11 cellular contexts compared by ENCODE assay signal in the genomic region with DNA sequence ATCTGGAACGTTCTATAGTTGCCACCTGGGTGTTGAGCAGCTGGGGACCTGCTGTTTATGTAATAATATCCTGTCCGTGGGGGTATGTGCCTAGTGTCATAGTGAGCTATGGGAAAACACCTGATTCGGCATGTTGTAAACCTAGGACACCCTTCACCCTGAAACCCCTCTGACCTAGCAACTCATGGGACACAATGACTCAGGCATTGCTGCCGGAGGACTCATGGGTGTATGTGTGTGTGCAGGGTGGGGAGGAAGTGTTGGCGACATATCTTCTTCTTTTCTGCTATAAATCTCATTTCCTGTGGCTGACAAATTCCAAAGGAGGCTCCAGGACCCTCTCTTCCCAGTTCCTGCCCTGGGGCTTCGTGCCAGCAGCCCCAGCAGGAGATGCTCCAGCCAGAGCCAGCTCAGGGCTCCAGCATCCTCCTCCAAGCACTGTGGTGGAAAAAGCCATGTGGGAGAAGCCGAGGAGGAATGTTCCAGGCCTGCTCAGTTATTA.
A peak's percentile ranks its signal among the peaks of the same experiment; 100 is the strongest.
DNase-seq lines count a peak whose midpoint lies in the region; ATAC-seq and TF ChIP-seq lines count a peak whose summit lies in the region.
"Had no signal": no experiment of that assay in that cellular context is flagged by ENCODE, and none has a peak within 500 bp of the region (broad histone marks: within the 10 kb centered on the region; RNA-seq: fewer than 3 reads in every experiment).

No MANE protein-coding gene starts in this region.

- peak; percentile 54 for DNase-seq in HS-5 (ENCODE audit: low read depth)
- DNase-seq in astrocyte of the hippocampus (ENCODE audit: low read depth, low spot score), result peak; percentile 50
- DNase-seq in left ventricle myocardium inferior, result no peak
- no peak for DNase-seq in type B pancreatic cell (ENCODE audit: extremely low spot score, unreplicated experiment)
- no peak for DNase-seq in GF-D8 (lab: John Stamatoyannopoulos, UW)
- no peak for DNase-seq in DMS53 (lab: John Stamatoyannopoulos, UW)
- DNase-seq: amniotic stem cell, gastrocnemius medialis, NCI-H345 had no signal

- H3K27me3 Mint-ChIP-seq in type B pancreatic cell, result no peaks in the 10 kb centered on the region

- no peak for TF ChIP-seq CTCF in left ventricle myocardium inferior (IDR thresholded peaks at IDR 0.05; ENCODE audit: borderline replicate concordance)
- TF ChIP-seq CTCF in type B pancreatic cell (conservative IDR thresholded peaks at IDR 0.05), result no peak

- no peaks in the 10 kb centered on the region for H3K9me3 ChIP-seq in left ventricle myocardium inferior (replicated peaks)
- H3K9me3 ChIP-seq: gastrocnemius medialis had no signal

- H3K9me3 Mint-ChIP-seq in type B pancreatic cell, result no peaks in the 10 kb centered on the region
- H3K9me3 Mint-ChIP-seq: IgD-negative memory B cell had no signal

- peak overlapping the region; percentile 70 for H3K27ac ChIP-seq in left ventricle myocardium inferior (replicated peaks)
- H3K27ac ChIP-seq: gastrocnemius medialis had no signal

- H3K27me3 ChIP-seq in left ventricle myocardium inferior (ENCODE audit: low read depth), result no peaks in the 10 kb centered on the region
- H3K27me3 ChIP-seq: gastrocnemius medialis had no signal

- H3K4me3 ChIP-seq in left ventricle myocardium inferior, result no peak overlapping the region
- H3K4me3 ChIP-seq: gastrocnemius medialis had no signal

- H3K36me3 Mint-ChIP-seq in type B pancreatic cell, result no peaks in the 10 kb centered on the region

- intact Hi-C loops in left ventricle myocardium inferior (cut with micrococcal nuclease), result no loop called here

- H3K4me1 ChIP-seq in left ventricle myocardium inferior, result peaks cover 61% of the 10 kb centered on the region
- H3K4me1 ChIP-seq: gastrocnemius medialis had no signal

- peak overlapping the region; percentile 26 for H3K27ac Mint-ChIP-seq in type B pancreatic cell
- H3K27ac Mint-ChIP-seq: IgD-negative memory B cell had no signal

- no peaks in the 10 kb centered on the region for H3K36me3 ChIP-seq in left ventricle myocardium inferior
- H3K36me3 ChIP-seq: gastrocnemius medialis had no signal

- no peak for ATAC-seq in activated CD4-positive, CD25-positive, alpha-beta regulatory T cell treated with anti-CD3 and anti-CD28 coated beads, Interleukin-2, amount 50 U/mL, for 24 hours
- ATAC-seq: gastrocnemius medialis had no signal

- peaks cover 21% of the 10 kb centered on the region for H3K4me1 Mint-ChIP-seq in type B pancreatic cell (ENCODE audit: unreplicated experiment)
- H3K4me1 Mint-ChIP-seq: IgD-negative memory B cell had no signal

- H3K4me3 Mint-ChIP-seq in type B pancreatic cell, result no peak overlapping the region
- H3K4me3 Mint-ChIP-seq: IgD-negative memory B cell had no signal

Comparison
In these comparisons a context has a peak if more than half of its experiments do, and no peak if none do; other contexts are left out.
1. DNase-seq: peak in HS-5 (single experiment) and astrocyte of the hippocampus (single experiment); none in left ventricle myocardium inferior (single experiment), type B pancreatic cell (single experiment), GF-D8 (single experiment) and DMS53 (single experiment).